Comparison of ENCODE assay signal across 24 cellular contexts in genomic region chr11:88193278-88193677, GRCh38. TPM values are rescaled to one million over a fixed set of nuclear protein-coding genes. Genes with fewer than 3 reads are reported as not detected.
A peak's percentile ranks its signal among the peaks of the same experiment; 100 is the strongest.
DNase-seq lines count a peak whose midpoint lies in the region; ATAC-seq, FAIRE-seq and TF ChIP-seq lines count a peak whose summit lies in the region.
"Had no signal": no experiment of that assay in that cellular context is flagged by ENCODE, and none has a peak within 500 bp of the region (broad histone marks: within the 10 kb centered on the region; RNA-seq: fewer than 3 reads in every experiment).

No MANE protein-coding gene starts in this region.

- H3K4me1 ChIP-seq in GM12878 (ENCODE audit: control insufficient read depth, insufficient read depth, low read length) = peaks cover 22% of the 10 kb centered on the region
- H3K4me1 ChIP-seq: BE2C had no signal

- no peaks in the 10 kb centered on the region for H3K79me2 ChIP-seq in GM12878 (ENCODE audit: control insufficient read depth, insufficient read depth, low read length)

- in situ Hi-C loops in Caki2 (cut with HindIII; ENCODE audit: low pct_unique_long_range_greater_than_20kb, low sequenced_read_pairs) (no loop called here), GM12878 (cut with MboI) (no loop called here)

- no peak overlapping the region for H3K4me3 ChIP-seq in GM12878
- H3K4me3 ChIP-seq: GM23338 had no signal

- CTCF ChIA-PET in GM12878 (lab: Yijun Ruan, JAX) = interaction anchor here (1.7 kb wide), 1 partner anchor 17 kb away, joined by 7 read pairs; no protein-coding TSS in a partner anchor

- no peak for TF ChIP-seq CTCF in GM12878 (IDR thresholded peaks at IDR 0.05 in 2 of 3, conservative IDR thresholded peaks at IDR 0.05 in 1 of 3; ENCODE audit: control insufficient read depth in 2 of 3, extremely low read depth in 1 of 3, insufficient read depth in 1 of 3, low read depth in 3 of 3, low read length in 3 of 3)

- FAIRE-seq in GM18507 (lab: Jason Lieb, UNC) (peak; percentile 44), GM12878 (lab: Jason Lieb, UNC) (peak; percentile 7)
- FAIRE-seq: A204.1, RCC 7860 had no signal

- peak; percentile 78 to 86 for TF ChIP-seq EP300 in GM12878 (IDR thresholded peaks at IDR 0.05; ENCODE audit: borderline replicate concordance in 1 of 2, control insufficient read depth in 1 of 2, low read depth in 2 of 2, low read length in 2 of 2)

- RAD21 ChIA-PET in GM12878 (lab: Charles Lee; ENCODE audit: unreplicated experiment) = interaction anchor here (1.1 to 1.6 kb wide), 3 partner anchors 9 to 110 kb away, joined by 3 to 4 read pairs (median 3); no protein-coding TSS in a partner anchor

- no peak overlapping the region for H2AFZ ChIP-seq in GM12878 (ENCODE audit: control insufficient read depth, low read depth, low read length)
- H2AFZ ChIP-seq: GM23338 had no signal

- SMC1A ChIA-PET in GM12878 (lab: Charles Lee; ENCODE audit: uncharacterized antibody, unreplicated experiment) = interaction anchor here (0.6 to 2.8 kb wide), 7 partner anchors 12 to 893 kb away, joined by 3 to 23 read pairs (median 4); no protein-coding TSS in a partner anchor

- intact Hi-C loops in GM12878 (cut with micrococcal nuclease; ENCODE audit: unreplicated experiment) = no loop called here

- H3K9ac ChIP-seq in GM12878 (ENCODE audit: control insufficient read depth, insufficient read depth, low read length) = no peak overlapping the region
- H3K9ac ChIP-seq: KMS-11 had no signal

- no peaks in the 10 kb centered on the region for H3K27me3 ChIP-seq in GM12878 (replicated peaks in 1 of 2; ENCODE audit: control insufficient read depth in 2 of 2, insufficient read depth in 2 of 2, low read length in 1 of 2)
- H3K27me3 ChIP-seq: BE2C had no signal

- BruUV-seq in GM12878 (replicated peaks; lab: Mats Ljungman, UMichigan) = no TSS peak

- no peaks in the 10 kb centered on the region for H3K36me3 ChIP-seq in GM12878 (ENCODE audit: control insufficient read depth in 2 of 2, insufficient read depth in 2 of 2, low read length in 1 of 2)
- H3K36me3 ChIP-seq: BE2C had no signal

- peaks cover 3% of the 10 kb centered on the region; the same call in 1 of the 2 replicates for H4K20me1 ChIP-seq in GM12878 (ENCODE audit: control insufficient read depth, insufficient read depth)

- ATAC-seq in GM21447 (IDR thresholded peaks at IDR 0.05; ENCODE audit: unreplicated experiment) = peak; percentile 42
- ATAC-seq in GM12878 = peak; percentile 72
- no peak for ATAC-seq in left lobe of liver
- ATAC-seq in GM18505 (IDR thresholded peaks at IDR 0.05; ENCODE audit: unreplicated experiment) = no peak
- ATAC-seq: GM23338, Right ventricle myocardium inferior had no signal

- no peak for TF ChIP-seq RAD21 in GM12878 (IDR thresholded peaks at IDR 0.05; ENCODE audit: insufficient read depth, low read depth, low read length)

- no peak overlapping the region for H3K4me2 ChIP-seq in GM12878 (ENCODE audit: control insufficient read depth, insufficient read depth)
- H3K4me2 ChIP-seq: GM23338, KMS-11 had no signal

- H3K27ac ChIP-seq in GM12878 (ENCODE audit: control insufficient read depth, insufficient read depth) = no peak overlapping the region
- H3K27ac ChIP-seq: KMS-11 had no signal

- POLR2A ChIA-PET in GM12878 (lab: Charles Lee) = no interaction called here

- H3K9me3 ChIP-seq in GM12878 (replicated peaks; ENCODE audit: control insufficient read depth, insufficient read depth, low read length) = peaks cover 17% of the 10 kb centered on the region
- H3K9me3 ChIP-seq: Caco-2 had no signal

- TF ChIP-seq POLR2A in GM12878 (IDR thresholded peaks at IDR 0.05; ENCODE audit: low read depth, low read length) (no peak), GM18505 (IDR thresholded peaks at IDR 0.05; ENCODE audit: borderline replicate concordance, extremely low read depth, insufficient read depth, insufficient read length) (no peak)

- DNase-seq in Caki2 (ENCODE audit: low read depth) (peak; percentile 53), GM18507 (ENCODE audit: extremely low spot score, insufficient read length, low read depth) (no peak), GM12878 (ENCODE audit: low read depth, low spot score) (no peak), left lobe of liver (ENCODE audit: low spot score) (no peak), T1000 (lab: John Stamatoyannopoulos, UW) (no peak), NCI-H2227 (lab: John Stamatoyannopoulos, UW; ENCODE audit: unreplicated experiment) (no peak)
- DNase-seq: BE2C; Caco-2; CD4-positive, CD25-positive, alpha-beta regulatory T cell; DMS153; EL; HCEC 1CT; MV-4-11; NCI-H1417 treated with DMSO at 0.1 percent for 48 hours; NCI-H187 treated with DMSO at 0.1 percent for 48 hours; SW 1271; T-helper 2 cell had no signal

TF ChIP-seq in GM12878, 131 proteins besides CTCF, POLR2A, EP300 and RAD21 (continues in another document):
- no peak for TF ChIP-seq SUPT20H (IDR thresholded peaks at IDR 0.05; ENCODE audit: borderline replicate concordance, control insufficient read depth, low read depth, low read length)
- no peak for TF ChIP-seq ZNF622 (IDR thresholded peaks at IDR 0.05)
- peak; percentile 91 for TF ChIP-seq RELB (IDR thresholded peaks at IDR 0.05; ENCODE audit: low read depth)
- TF ChIP-seq E2F4 (IDR thresholded peaks at IDR 0.05; ENCODE audit: low read depth, low read length) = no peak
- TF ChIP-seq NKRF (conservative IDR thresholded peaks at IDR 0.05) = no peak
- no peak for TF ChIP-seq NFYA (IDR thresholded peaks at IDR 0.05; ENCODE audit: borderline replicate concordance, low read depth, low read length)
- no peak for TF ChIP-seq GABPA (IDR thresholded peaks at IDR 0.05; ENCODE audit: low read depth)

RNA-seq across cellular contexts. Expression of gene RAB38, which starts 18.0 kb away (rescaled TPM):
- total RNA-seq in Caki2 (2014; rRNA removed; shearing (Covaris generic); ENCODE audit: low replicate concordance) = 12.7 and 21.2 TPM in 2 replicates
- 21.4 and 23.5 TPM in 2 replicates for total RNA-seq in GM12878 (2013; cell fraction: nucleolus; rRNA removed)
- total RNA-seq in GM12878 (2014; rRNA removed) (10.7 and 12.3 TPM in 2 replicates), GM12878 (2014; rRNA removed; fragmentation: Illumina TruSeq; extraction: Trizol) (10.4 and 11.3 TPM in 2 replicates), GM12878 (2021) (7.1 and 8.4 TPM in 2 replicates), left lobe of liver (0.28 TPM)
- polyA plus RNA-seq in GM12878 (2011; ENCODE audit: low read depth) = 3.4 TPM
- polyA plus RNA-seq in GM12878 (2011; rRNA removed) (12.5 and 15.7 TPM in 2 replicates), GM12878 (2014; fragmentation: Illumina TruSeq; extraction: Trizol) (11.0 and 13.7 TPM in 2 replicates), GM12878 (2014; fragmentation: Nextera tagmentation; extraction: Ambion mirVana) (10 to 100 TPM; 12.3 to 19.0 TPM), GM12878 (2014; rRNA removed) (8.2 and 10.1 TPM in 2 replicates), GM12878 (2016; fragmentation: Nextera tagmentation; extraction: Ambion mirVana) (10 to 100 TPM; 29.4 to 30.5 TPM)
- polyA plus RNA-seq in GM12878 (2011; cell fraction: cytosol; rRNA removed) = 6.5 and 7.1 TPM in 2 replicates
- polyA plus RNA-seq in GM12878 (2011; cell fraction: nucleus; rRNA removed) = 5.1 and 7.1 TPM in 2 replicates
- polyA plus RNA-seq in GM12878 (2012) = 4.2 and 8.2 TPM in 2 replicates
- 8.9 and 10.4 TPM in 2 replicates for polyA minus RNA-seq in GM12878 (2011; rRNA and poly(A)+ RNA removed)
- polyA minus RNA-seq in GM12878 (2011; cell fraction: cytosol; rRNA and poly(A)+ RNA removed) = 1.7 and 4.8 TPM in 2 replicates
- 9.9 and 13.5 TPM in 2 replicates for polyA minus RNA-seq in GM12878 (2011; cell fraction: nucleus; rRNA and poly(A)+ RNA removed)

Comparison
In these comparisons a context has a peak if more than half of its experiments do, and no peak if none do; other contexts are left out.
1. ATAC-seq: peak in GM21447 (single experiment) and GM12878 (single experiment); none in left lobe of liver (single experiment) and GM18505 (single experiment).